8 cellular contexts compared by ENCODE assay signal in genomic region chr1:41199375-41199774, GRCh38.
"Had no signal": no experiment of that assay in that cellular context is flagged by ENCODE, and none has a peak within 500 bp of the region (broad histone marks: within the 10 kb centered on the region; RNA-seq: fewer than 3 reads in every experiment).

No MANE protein-coding gene starts in this region.

- DNase-seq: GM23248, GOT3, H9, HCEC 1CT, Karpas-422, KBM-7 had no signal

- H3K4me3 ChIP-seq: GM23248 had no signal

- FAIRE-seq: HTR-8/SVneo had no signal

- H3K27ac ChIP-seq: GM23248, KMS-11 had no signal
